Comparison of ENCODE assay signal across 13 cellular contexts in genomic region chr3:182717216-182717615, GRCh38.
DNase-seq lines count a peak whose midpoint lies in the region; ATAC-seq and FAIRE-seq lines count a peak whose summit lies in the region.
"Had no signal": no experiment of that assay in that cellular context is flagged by ENCODE, and none has a peak within 500 bp of the region (broad histone marks: within the 10 kb centered on the region; RNA-seq: fewer than 3 reads in every experiment).

No MANE protein-coding gene starts in this region.

- peak; percentile 88 for FAIRE-seq in GM18507 (lab: Jason Lieb, UNC)
- FAIRE-seq: TTC549 had no signal

- DNase-seq in GM18507 (ENCODE audit: extremely low spot score, insufficient read length, low read depth), result no peak
- DNase-seq in cerebellar nuclear complex (lab: John Stamatoyannopoulos, UW), result no peak
- DNase-seq in activated gamma-delta T cell treated with Interleukin-2 at 50 U/mL for 16 hours, result no peak
- DNase-seq in MV-4-11 (lab: John Stamatoyannopoulos, UW), result no peak
- DNase-seq in NCI-H1417 treated with DMSO at 0.1 percent for 48 hours (lab: John Stamatoyannopoulos, UW), result no peak
- DNase-seq: activated naive CD8-positive, alpha-beta T cell treated with anti-CD3 and anti-CD28 coated beads for 36 hours; midbrain; NCI-H226; upper lobe of left lung had no signal

- ATAC-seq in GM21447 (IDR thresholded peaks at IDR 0.05; ENCODE audit: unreplicated experiment) (peak; percentile 76), HG03103 (IDR thresholded peaks at IDR 0.05; ENCODE audit: low read depth, unreplicated experiment) (peak; percentile 72), esophagus mucosa (peak; percentile 81)
